In genomic region chr18:36578871-36579270, GRCh38 we compare ENCODE assay signal across 1 cellular context.
A peak's percentile ranks its signal among the peaks of the same experiment; 100 is the strongest.
TF ChIP-seq lines count a peak whose summit lies in the region.

No MANE protein-coding gene starts in this region.

TF ChIP-seq in K562, 482 proteins besides CTCF, POLR2A, EP300 and RAD21 (continued from another document):
- TF ChIP-seq ESRRA (IDR thresholded peaks at IDR 0.05; ENCODE audit: borderline replicate concordance, low read depth) (peak; percentile 83), NR2C2 (CRISPR knock-in tag; IDR thresholded peaks at IDR 0.05) (no peak), NR2C2 (tag; IDR thresholded peaks at IDR 0.05) (peak; percentile 60; the same call in 1 of the 2 replicates), ELK3 (CRISPR knock-in tag; IDR thresholded peaks at IDR 0.05) (no peak)
